Comparison of ENCODE assay signal across 8 cellular contexts in genomic region chr3:135500034-135500433, GRCh38.
"Had no signal": no experiment of that assay in that cellular context is flagged by ENCODE, and none has a peak within 500 bp of the region (broad histone marks: within the 10 kb centered on the region; RNA-seq: fewer than 3 reads in every experiment).

No MANE protein-coding gene starts in this region.

- H3K4me1 ChIP-seq: HAP-1 had no signal

- DNase-seq: GM23248, GOT3, H7, HFFc6 had no signal

- FAIRE-seq: HepG2 had no signal

- H3K9me3 ChIP-seq: HAP-1 had no signal

- H2AFZ ChIP-seq: GM23248 had no signal

- H3K9ac ChIP-seq: GM23248 had no signal

- ATAC-seq: HCT116, HepG2 had no signal

- H3K27ac ChIP-seq: GM23248, HL-60 had no signal

- H3K36me3 ChIP-seq: HAP-1 had no signal

- H3K4me3 ChIP-seq: GM23248, HAP-1 had no signal
